ENCODE assay signal across 11 cellular contexts in genomic region chr20:17859616-17860232, GRCh38.
DNase-seq lines count a peak whose midpoint lies in the region; ATAC-seq lines count a peak whose summit lies in the region.
"Had no signal": no experiment of that assay in that cellular context is flagged by ENCODE, and none has a peak within 500 bp of the region (broad histone marks: within the 10 kb centered on the region; RNA-seq: fewer than 3 reads in every experiment).

No MANE protein-coding gene starts in this region.

- no peaks in the 10 kb centered on the region for H3K36me3 ChIP-seq in neuronal stem cell (replicated peaks in 1 of 2; ENCODE audit: control insufficient read depth in 2 of 2, insufficient read depth in 2 of 2, low read length in 2 of 2)
- H3K36me3 ChIP-seq: colonic mucosa had no signal

- peaks cover 0 to 44% (median 0%) of the 10 kb centered on the region in 3 experiments for H3K27me3 ChIP-seq in neuronal stem cell (ENCODE audit: control insufficient read depth in 3 of 3, insufficient read depth in 3 of 3, low read depth in 1 of 3, low read length in 3 of 3)
- H3K27me3 ChIP-seq: colonic mucosa had no signal

- H2BK12ac ChIP-seq in neuronal stem cell (ENCODE audit: low read length), result no peak overlapping the region

- H3K36me3 Mint-ChIP-seq in activated naive CD8-positive, alpha-beta T cell treated with anti-CD3 and anti-CD28 coated beads for 36 hours, result no peaks in the 10 kb centered on the region

- no peak overlapping the region for H2AK5ac ChIP-seq in neuronal stem cell (ENCODE audit: low read depth, low read length)

- H3K79me1 ChIP-seq in neuronal stem cell (ENCODE audit: low read depth, low read length), result no peaks in the 10 kb centered on the region

- no peak overlapping the region for H4K91ac ChIP-seq in neuronal stem cell (ENCODE audit: low read depth, low read length, poor library complexity)

- H3K4me1 ChIP-seq in neuronal stem cell (ENCODE audit: control insufficient read depth in 2 of 2, insufficient read depth in 1 of 2, low read depth in 1 of 2, low read length in 2 of 2), result no peaks in the 10 kb centered on the region

- peak overlapping the region; percentile 68 for H3K9ac ChIP-seq in neuronal stem cell (ENCODE audit: low read depth, low read length, poor library complexity)

- H3K9me3 ChIP-seq in neuronal stem cell (replicated peaks in 1 of 2; ENCODE audit: control insufficient read depth in 2 of 2, insufficient read depth in 1 of 2, low read depth in 1 of 2, low read length in 2 of 2), result no peaks in the 10 kb centered on the region
- H3K9me3 ChIP-seq: colonic mucosa had no signal

- H3K23ac ChIP-seq in neuronal stem cell (ENCODE audit: low read depth, low read length, poor library complexity), result peak overlapping the region; percentile 47

- no peaks in the 10 kb centered on the region for H3K9me3 Mint-ChIP-seq in activated naive CD8-positive, alpha-beta T cell treated with anti-CD3 and anti-CD28 coated beads for 36 hours

- H2BK120ac ChIP-seq in neuronal stem cell (ENCODE audit: low read depth, low read length), result no peak overlapping the region

- H3K4me1 Mint-ChIP-seq in activated naive CD8-positive, alpha-beta T cell treated with anti-CD3 and anti-CD28 coated beads for 36 hours, result peaks cover 12% of the 10 kb centered on the region

- H3K4me2 ChIP-seq in neuronal stem cell (ENCODE audit: insufficient read depth, low read length, poor library complexity, severe bottlenecking), result no peak overlapping the region

- peak overlapping the region; percentile 3 for H2BK5ac ChIP-seq in neuronal stem cell (ENCODE audit: low read length)

- DNase-seq in NCI-H2107 treated with DMSO at 0.1 percent for 48 hours (lab: John Stamatoyannopoulos, UW; ENCODE audit: unreplicated experiment) (peak; percentile 62), NCI-H2107 (lab: John Stamatoyannopoulos, UW) (no peak), neuronal stem cell (ENCODE audit: low spot score) (no peak), NK-92 (lab: John Stamatoyannopoulos, UW; ENCODE audit: unreplicated experiment) (no peak), COLO829 (ENCODE audit: low spot score) (no peak), NCI-H2081 (lab: John Stamatoyannopoulos, UW) (no peak)
- peak; percentile 55 for DNase-seq in activated naive CD8-positive, alpha-beta T cell treated with anti-CD3 and anti-CD28 coated beads for 36 hours
- DNase-seq: colonic mucosa; stimulated activated CD4-positive, alpha-beta T cell treated with anti-CD3 and anti-CD28 coated beads, Interleukin-4, amount 100 ng/mL, for 1 hour; T1000 had no signal

- peak; percentile 30 for ATAC-seq in HG03175 (IDR thresholded peaks at IDR 0.05; ENCODE audit: unreplicated experiment)

- peaks cover 17% of the 10 kb centered on the region for H3K27me3 Mint-ChIP-seq in activated naive CD8-positive, alpha-beta T cell treated with anti-CD3 and anti-CD28 coated beads for 36 hours

- no peak overlapping the region for H3K4ac ChIP-seq in neuronal stem cell (ENCODE audit: low read length)

- no peak overlapping the region for H2BK15ac ChIP-seq in neuronal stem cell (ENCODE audit: low read length)

- H3K14ac ChIP-seq in neuronal stem cell (ENCODE audit: low read length), result peak overlapping the region; percentile 63

- peak overlapping the region; percentile 77 for H3K18ac ChIP-seq in neuronal stem cell (ENCODE audit: low read length)

- no peak overlapping the region for H3K4me3 Mint-ChIP-seq in activated naive CD8-positive, alpha-beta T cell treated with anti-CD3 and anti-CD28 coated beads for 36 hours

- WGBS in neuronal stem cell (ENCODE audit: extremely low coverage in 2 of 2, insufficient read length in 2 of 2, insufficient replicate concordance in 1 of 2), 2 donors, result no CpG with 5 or more reads among the region's 22 CpGs

- no peak overlapping the region for H2AFZ ChIP-seq in neuronal stem cell (ENCODE audit: low read length)

- H3K27ac ChIP-seq in neuronal stem cell (replicated peaks; ENCODE audit: low read length), result no peak overlapping the region
- H3K27ac ChIP-seq: colonic mucosa had no signal

- no peak overlapping the region for H4K8ac ChIP-seq in neuronal stem cell (ENCODE audit: low read depth, low read length)

- H3K27ac Mint-ChIP-seq in activated naive CD8-positive, alpha-beta T cell treated with anti-CD3 and anti-CD28 coated beads for 36 hours, result no peak overlapping the region

- H3K4me3 ChIP-seq in neuronal stem cell (ENCODE audit: low read length in 2 of 2), result no peak overlapping the region
- H3K4me3 ChIP-seq: colonic mucosa had no signal

Comparison
In these comparisons a context has a peak if more than half of its experiments do, and no peak if none do; other contexts are left out.
1. DNase-seq: peak in NCI-H2107 treated with DMSO at 0.1 percent for 48 hours (single experiment) and activated naive CD8-positive, alpha-beta T cell treated with anti-CD3 and anti-CD28 coated beads for 36 hours (single experiment); none in NCI-H2107 (single experiment), neuronal stem cell (single experiment), NK-92 (single experiment), COLO829 (single experiment) and NCI-H2081 (0 of 2).